ENCODE assay signal across 9 cellular contexts in genomic region chr7:123823898-123824753, GRCh38. TPM values are rescaled to one million over a fixed set of nuclear protein-coding genes. Genes with fewer than 3 reads are reported as not detected.
DNase-seq lines count a peak whose midpoint lies in the region; ATAC-seq and TF ChIP-seq lines count a peak whose summit lies in the region.
"Had no signal": no experiment of that assay in that cellular context is flagged by ENCODE, and none has a peak within 500 bp of the region (broad histone marks: within the 10 kb centered on the region; RNA-seq: fewer than 3 reads in every experiment).

No MANE protein-coding gene starts in this region.

- H3K27me3 ChIP-seq in left ventricle myocardium inferior (ENCODE audit: low read depth) = no peaks in the 10 kb centered on the region
- H3K27me3 ChIP-seq in left lung = no peaks in the 10 kb centered on the region

- peaks cover 26 to 41% of the 10 kb centered on the region in 2 donors for H3K27me3 Mint-ChIP-seq in natural killer cell treated with Interleukin-12 subunit alpha and Interleukin-12 subunit beta and Interleukin-15 and Interleukin-18, amount 100 ng/mL, for 72 hours
- peaks cover 12 to 20% of the 10 kb centered on the region in 2 donors for H3K27me3 Mint-ChIP-seq in natural killer cell (ENCODE audit: low read depth in 2 of 2)
- H3K27me3 Mint-ChIP-seq in activated T-cell treated with anti-CD3 and anti-CD28 coated beads, Interleukin-2, amount 50 U/mL, for 72 hours (ENCODE audit: low read depth) = peaks cover 20% of the 10 kb centered on the region

- no peak for TF ChIP-seq CTCF in natural killer cell (IDR thresholded peaks at IDR 0.05)
- TF ChIP-seq CTCF in left ventricle myocardium inferior (IDR thresholded peaks at IDR 0.05; ENCODE audit: borderline replicate concordance) = no peak
- no peak for TF ChIP-seq CTCF in left lung (IDR thresholded peaks at IDR 0.05)

- peak; percentile 52 to 74 for ATAC-seq in natural killer cell treated with Interleukin-12 subunit alpha and Interleukin-12 subunit beta and Interleukin-15 and Interleukin-18, amount 100 ng/mL, for 72 hours
- no peak for ATAC-seq in natural killer cell
- peak; percentile 77 for ATAC-seq in HG03097 (IDR thresholded peaks at IDR 0.05; ENCODE audit: low FRiP score, unreplicated experiment)
- peak; percentile 96 to 97 for ATAC-seq in activated T-cell treated with anti-CD3 and anti-CD28 coated beads, Interleukin-2, amount 50 U/mL, for 72 hours (replicated peaks in 1 of 2)
- ATAC-seq in left lung = no peak

- peak overlapping the region in 1 of 2 donors; percentile 41 for H3K27ac Mint-ChIP-seq in natural killer cell treated with Interleukin-12 subunit alpha and Interleukin-12 subunit beta and Interleukin-15 and Interleukin-18, amount 100 ng/mL, for 72 hours
- H3K27ac Mint-ChIP-seq in natural killer cell = no peak overlapping the region
- peak overlapping the region; percentile 47 for H3K27ac Mint-ChIP-seq in activated T-cell treated with anti-CD3 and anti-CD28 coated beads, Interleukin-2, amount 50 U/mL, for 72 hours

- H3K4me1 Mint-ChIP-seq in natural killer cell treated with Interleukin-12 subunit alpha and Interleukin-12 subunit beta and Interleukin-15 and Interleukin-18, amount 100 ng/mL, for 72 hours (ENCODE audit: low read depth in 2 of 2) = peaks cover 6 to 9% of the 10 kb centered on the region in 2 donors
- peaks cover 0 to 8% of the 10 kb centered on the region in 2 donors for H3K4me1 Mint-ChIP-seq in natural killer cell
- H3K4me1 Mint-ChIP-seq in activated T-cell treated with anti-CD3 and anti-CD28 coated beads, Interleukin-2, amount 50 U/mL, for 72 hours (ENCODE audit: low read depth) = peaks cover 25% of the 10 kb centered on the region

- no peaks in the 10 kb centered on the region for H3K9me3 Mint-ChIP-seq in natural killer cell treated with Interleukin-12 subunit alpha and Interleukin-12 subunit beta and Interleukin-15 and Interleukin-18, amount 100 ng/mL, for 72 hours
- peaks cover 0 to 4% of the 10 kb centered on the region in 2 donors for H3K9me3 Mint-ChIP-seq in natural killer cell
- no peaks in the 10 kb centered on the region for H3K9me3 Mint-ChIP-seq in activated T-cell treated with anti-CD3 and anti-CD28 coated beads, Interleukin-2, amount 50 U/mL, for 72 hours

- DNase-seq in natural killer cell treated with Interleukin-12 subunit alpha and Interleukin-12 subunit beta and Interleukin-15 and Interleukin-18, amount 100 ng/mL, for 72 hours (ENCODE audit: low spot score) = no peak
- DNase-seq in natural killer cell (no peak), NCI-H1930 (lab: John Stamatoyannopoulos, UW) (no peak), left ventricle myocardium inferior (no peak), DMS 273 treated with DMSO at 0.1 percent for 48 hours (lab: John Stamatoyannopoulos, UW) (no peak), left lung (no peak)
- DNase-seq in activated T-cell treated with anti-CD3 and anti-CD28 coated beads, Interleukin-2, amount 50 U/mL, for 72 hours = peak; percentile 69 to 75

- H3K36me3 ChIP-seq in left ventricle myocardium inferior (no peaks in the 10 kb centered on the region), left lung (no peaks in the 10 kb centered on the region)

- H3K4me1 ChIP-seq in left ventricle myocardium inferior (no peaks in the 10 kb centered on the region), left lung (no peaks in the 10 kb centered on the region)

- H3K36me3 Mint-ChIP-seq in natural killer cell treated with Interleukin-12 subunit alpha and Interleukin-12 subunit beta and Interleukin-15 and Interleukin-18, amount 100 ng/mL, for 72 hours = no peaks in the 10 kb centered on the region
- no peaks in the 10 kb centered on the region for H3K36me3 Mint-ChIP-seq in natural killer cell
- H3K36me3 Mint-ChIP-seq in activated T-cell treated with anti-CD3 and anti-CD28 coated beads, Interleukin-2, amount 50 U/mL, for 72 hours (ENCODE audit: insufficient read depth in 2 of 2) = no peaks in the 10 kb centered on the region

- H3K9me3 ChIP-seq in left ventricle myocardium inferior (replicated peaks) = no peaks in the 10 kb centered on the region
- no peaks in the 10 kb centered on the region for H3K9me3 ChIP-seq in left lung

- H3K4me3 ChIP-seq in left ventricle myocardium inferior (no peak overlapping the region), left lung (no peak overlapping the region)

- H3K27ac ChIP-seq in left ventricle myocardium inferior (replicated peaks) (no peak overlapping the region), left lung (no peak overlapping the region)

- H3K4me3 Mint-ChIP-seq in natural killer cell treated with Interleukin-12 subunit alpha and Interleukin-12 subunit beta and Interleukin-15 and Interleukin-18, amount 100 ng/mL, for 72 hours = peak overlapping the region; percentile 51
- H3K4me3 Mint-ChIP-seq in natural killer cell = no peak overlapping the region
- peak overlapping the region; percentile 62 to 74 for H3K4me3 Mint-ChIP-seq in activated T-cell treated with anti-CD3 and anti-CD28 coated beads, Interleukin-2, amount 50 U/mL, for 72 hours

- intact Hi-C loops in natural killer cell (cut with micrococcal nuclease) = no loop called here
- intact Hi-C loops in left ventricle myocardium inferior (cut with micrococcal nuclease) = no loop called here
- intact Hi-C loops in left lung (cut with DNase I) = no loop called here

RNA-seq across cellular contexts. Expression of gene HYAL4, which starts 20.8 kb away (rescaled TPM):
- not detected for total RNA-seq in natural killer cell treated with Interleukin-12 subunit alpha and Interleukin-12 subunit beta and Interleukin-15 and Interleukin-18, amount 100 ng/mL, for 72 hours
- total RNA-seq in natural killer cell = not detected
- total RNA-seq in activated T-cell treated with anti-CD3 and anti-CD28 coated beads, Interleukin-2, amount 50 U/mL, for 72 hours = 1 to 10 TPM in 1 of 2 donors, under 1 TPM in 1; 0.48 to 1.8 TPM
- total RNA-seq in left ventricle myocardium inferior = not detected
- not detected for total RNA-seq in left lung
- total RNA-seq: mononuclear cell had no signal

Comparison
In these comparisons a context has a peak if more than half of its experiments do, and no peak if none do; other contexts are left out.
1. ATAC-seq: peak in natural killer cell treated with Interleukin-12 subunit alpha and Interleukin-12 subunit beta and Interleukin-15 and Interleukin-18, amount 100 ng/mL, for 72 hours (2 of 2), HG03097 (single experiment) and activated T-cell treated with anti-CD3 and anti-CD28 coated beads, Interleukin-2, amount 50 U/mL, for 72 hours (2 of 2); none in natural killer cell (0 of 3) and left lung (single experiment).
2. DNase-seq: peak in activated T-cell treated with anti-CD3 and anti-CD28 coated beads, Interleukin-2, amount 50 U/mL, for 72 hours (2 of 2); none in natural killer cell treated with Interleukin-12 subunit alpha and Interleukin-12 subunit beta and Interleukin-15 and Interleukin-18, amount 100 ng/mL, for 72 hours (single experiment), natural killer cell (single experiment), NCI-H1930 (0 of 2), left ventricle myocardium inferior (single experiment), DMS 273 treated with DMSO at 0.1 percent for 48 hours (single experiment) and left lung (0 of 2).